In the genomic region with DNA sequence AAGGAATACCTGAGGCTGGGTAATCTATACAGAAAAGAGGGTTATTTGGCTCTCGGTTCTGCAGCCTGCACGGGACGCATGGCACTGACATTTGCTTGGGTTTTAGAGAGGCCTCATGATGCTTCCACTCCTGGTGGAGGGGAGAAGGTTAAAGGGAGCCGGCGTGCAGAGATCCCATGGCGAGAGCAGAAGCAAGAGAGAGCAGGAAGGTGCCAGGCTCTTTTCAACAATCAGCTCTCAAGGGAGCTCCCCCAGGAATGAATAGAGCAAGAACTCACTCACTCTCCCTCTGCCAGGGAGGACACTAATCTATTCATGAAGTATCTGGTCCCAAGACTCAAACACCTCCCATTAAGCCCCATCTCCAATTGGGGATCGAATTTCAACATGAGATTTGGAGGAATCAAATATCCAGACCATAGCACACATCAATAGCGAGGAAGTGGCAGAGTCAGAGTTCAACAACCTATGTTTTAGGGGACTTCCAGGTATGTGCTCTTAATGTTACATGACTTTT, we compare ENCODE assay signal across 17 cellular contexts.
"Had no signal": no experiment of that assay in that cellular context is flagged by ENCODE, and none has a peak within 500 bp of the region (broad histone marks: within the 10 kb centered on the region; RNA-seq: fewer than 3 reads in every experiment).

No MANE protein-coding gene starts in this region.

- H3K27me3 ChIP-seq: brain microvascular endothelial cell, neutrophil had no signal

- H3K36me3 ChIP-seq: brain microvascular endothelial cell, neutrophil had no signal

- H3K9me3 ChIP-seq: neutrophil had no signal

- DNase-seq: activated CD4-positive, alpha-beta T cell treated with anti-CD3 and anti-CD28 coated beads, Interleukin-2, amount 10 ng/mL, durations not matched to agents 7 days and 5 days; activated CD4-positive, CD25-positive, alpha-beta regulatory T cell; activated CD8-positive, alpha-beta memory T cell treated with anti-CD3 and anti-CD28 coated beads for 24 hours; activated gamma-delta T cell treated with Interleukin-2 at 50 U/mL for 16 hours; amygdala; brain microvascular endothelial cell; endodermal cell; hippocampal formation; mesendoderm; natural killer cell; stimulated activated CD4-positive, alpha-beta T cell treated with anti-CD3 and anti-CD28 coated beads, Interleukin-15, amount 100 ng/mL, for 24 hours; stimulated activated CD4-positive, alpha-beta T cell treated with anti-CD3 and anti-CD28 coated beads, Interleukin-4, amount 100 ng/mL, for 1 hour; stimulated activated naive B cell treated with anti-CD40 and anti-IgM and Interleukin-4, amounts not matched to agents 10 μg/mL and 1 μg/mL and 100 μg/mL, for 72 hours; T-helper 17 cell; trophoblast cell had no signal

- ATAC-seq: natural killer cell; stimulated activated naive B cell treated with anti-CD40 and anti-IgM and Interleukin-4, amounts not matched to agents 10 μg/mL and 1 μg/mL and 100 μg/mL, for 72 hours; T-helper 17 cell had no signal

- H3K4me3 ChIP-seq: skin epidermis had no signal

- H3K27ac ChIP-seq: brain microvascular endothelial cell, neutrophil, skin epidermis had no signal
